10 cellular contexts compared by ENCODE assay signal in genomic region chr15:59543721-59544547, GRCh38.
DNase-seq lines count a peak whose midpoint lies in the region; ATAC-seq, FAIRE-seq and TF ChIP-seq lines count a peak whose summit lies in the region.
"Had no signal": no experiment of that assay in that cellular context is flagged by ENCODE, and none has a peak within 500 bp of the region (broad histone marks: within the 10 kb centered on the region; RNA-seq: fewer than 3 reads in every experiment).

No MANE protein-coding gene starts in this region.

- DNase-seq in GM12892 (ENCODE audit: insufficient read length) (peak; percentile 32), NCI-H446 (lab: John Stamatoyannopoulos, UW) (no peak), medulla oblongata (ENCODE audit: extremely low spot score) (no peak), H54 (ENCODE audit: insufficient read length, low spot score) (no peak), osteocyte (ENCODE audit: extremely low spot score, unreplicated experiment) (no peak)
- DNase-seq: NCI-H1417 treated with DMSO at 0.1 percent for 48 hours, pancreas had no signal

- H3K4me1 Mint-ChIP-seq in dendritic cell treated with granulocyte-macrophage colony-stimulating factor and Interleukin-4, amounts not matched to agents 40 ng/mL and 50 ng/mL, for 4 days (ENCODE audit: low read depth) = peaks cover 81% of the 10 kb centered on the region
- H3K4me1 Mint-ChIP-seq in osteocyte (ENCODE audit: unreplicated experiment) = no peaks in the 10 kb centered on the region

- H3K27ac Mint-ChIP-seq in dendritic cell treated with granulocyte-macrophage colony-stimulating factor and Interleukin-4, amounts not matched to agents 40 ng/mL and 50 ng/mL, for 4 days = peak overlapping the region; percentile 54
- H3K27ac Mint-ChIP-seq in osteocyte (ENCODE audit: unreplicated experiment) = no peak overlapping the region

- intact Hi-C loops in dendritic cell treated with granulocyte-macrophage colony-stimulating factor and Interleukin-4, amounts not matched to agents 40 ng/mL and 50 ng/mL, for 4 days (cut with micrococcal nuclease) = no loop called here

- TF ChIP-seq POLR2A in GM12892 (IDR thresholded peaks at IDR 0.05; ENCODE audit: low read depth, low read length) = no peak
- no peak for TF ChIP-seq POLR2A in H54 (IDR thresholded peaks at IDR 0.05; ENCODE audit: low read depth, low read length)

- H3K27me3 Mint-ChIP-seq in dendritic cell treated with granulocyte-macrophage colony-stimulating factor and Interleukin-4, amounts not matched to agents 40 ng/mL and 50 ng/mL, for 4 days = peaks cover 5% of the 10 kb centered on the region
- H3K27me3 Mint-ChIP-seq in osteocyte (ENCODE audit: unreplicated experiment) = peaks cover 31% of the 10 kb centered on the region

- peaks cover 6% of the 10 kb centered on the region for H3K36me3 Mint-ChIP-seq in dendritic cell treated with granulocyte-macrophage colony-stimulating factor and Interleukin-4, amounts not matched to agents 40 ng/mL and 50 ng/mL, for 4 days (ENCODE audit: low read depth)
- no peaks in the 10 kb centered on the region for H3K36me3 Mint-ChIP-seq in osteocyte (ENCODE audit: unreplicated experiment)

- peak; percentile 87 for FAIRE-seq in GM12892 (lab: Jason Lieb, UNC)
- FAIRE-seq in H54 (lab: Jason Lieb, UNC) = no peak
- FAIRE-seq: pancreas had no signal

- ATAC-seq in GM21447 (IDR thresholded peaks at IDR 0.05; ENCODE audit: unreplicated experiment) (peak; percentile 83), HG03521 (IDR thresholded peaks at IDR 0.05; ENCODE audit: unreplicated experiment) (peak; percentile 57)

- peak overlapping the region; percentile 28 for H3K4me3 Mint-ChIP-seq in dendritic cell treated with granulocyte-macrophage colony-stimulating factor and Interleukin-4, amounts not matched to agents 40 ng/mL and 50 ng/mL, for 4 days
- H3K4me3 Mint-ChIP-seq in osteocyte (ENCODE audit: unreplicated experiment) = no peak overlapping the region

- no peaks in the 10 kb centered on the region for H3K9me3 Mint-ChIP-seq in dendritic cell treated with granulocyte-macrophage colony-stimulating factor and Interleukin-4, amounts not matched to agents 40 ng/mL and 50 ng/mL, for 4 days
- no peaks in the 10 kb centered on the region for H3K9me3 Mint-ChIP-seq in osteocyte (ENCODE audit: unreplicated experiment)

- no peak for TF ChIP-seq CTCF in osteocyte (IDR thresholded peaks at IDR 0.05)
